In genomic region chr17:19236351-19237138, GRCh38 we compare ENCODE assay signal across 8 cellular contexts. TPM values are rescaled to one million over a fixed set of nuclear protein-coding genes. Genes with fewer than 3 reads are reported as not detected.
A peak's percentile ranks its signal among the peaks of the same experiment; 100 is the strongest.
DNase-seq lines count a peak whose midpoint lies in the region; ATAC-seq, FAIRE-seq and TF ChIP-seq lines count a peak whose summit lies in the region.
"Not testable (repeated sequence)": the region's sequence is repeated elsewhere in the genome, so short reads cannot be mapped to it uniquely, and the experiment has no call there.

No MANE protein-coding gene starts in this region.

- DNase-seq in GM12891 (ENCODE audit: insufficient read length, low spot score); bronchial epithelial cell (ENCODE audit: low read depth); right lobe of liver; stomach: not testable (repeated sequence)

- H3K9me3 ChIP-seq in right lobe of liver, stomach: not testable (repeated sequence)

- intact Hi-C loops in right lobe of liver (cut with DNase I); stomach (cut with DNase I; ENCODE audit: low total_unique reads): not testable (repeated sequence)

- WGBS in right lobe of liver (ENCODE audit: insufficient coverage, low coverage, low lambda C conversion rate, missing lambda C conversion rate) = no CpG with 5 or more reads among the region's 32 CpGs
- WGBS in stomach, 5 donors = no CpG with 5 or more reads among the region's 32 CpGs

- FAIRE-seq in GM12891 (lab: Jason Lieb, UNC) = peak; percentile 5
- peak; percentile 40 for FAIRE-seq in bronchial epithelial cell (lab: Jason Lieb, UNC)

- not testable (repeated sequence) for TF ChIP-seq CTCF in bronchial epithelial cell (IDR thresholded peaks at IDR 0.05; ENCODE audit: insufficient read depth, low read length, severe bottlenecking); right lobe of liver (IDR thresholded peaks at IDR 0.05); stomach (IDR thresholded peaks at IDR 0.05)

- TF ChIP-seq POLR2A in GM12891 (IDR thresholded peaks at IDR 0.05; ENCODE audit: low read depth, low read length); right lobe of liver (IDR thresholded peaks at IDR 0.05); stomach (IDR thresholded peaks at IDR 0.05): not testable (repeated sequence)

- not testable (repeated sequence) for H3K27me3 ChIP-seq in bronchial epithelial cell (ENCODE audit: control insufficient read depth, insufficient read depth, low read length); right lobe of liver; stomach

- peak; percentile 44 for ATAC-seq in GM19455 (IDR thresholded peaks at IDR 0.05; ENCODE audit: unreplicated experiment)
- ATAC-seq in HG02588 (IDR thresholded peaks at IDR 0.05; ENCODE audit: unreplicated experiment) = peak; percentile 20
- peak; percentile 47 for ATAC-seq in HG03175 (IDR thresholded peaks at IDR 0.05; ENCODE audit: unreplicated experiment)
- ATAC-seq in SK-N-SH treated with all-trans-retinoic acid at 6 μM for 48 hours = peak; percentile 63
- ATAC-seq in right lobe of liver = peak; percentile 52 to 71 (median 60)

- TF ChIP-seq EP300 in stomach (IDR thresholded peaks at IDR 0.05) = not testable (repeated sequence)

- H3K27ac ChIP-seq in right lobe of liver = not testable (repeated sequence)
- H3K27ac ChIP-seq in stomach = peak overlapping the region in 2 of 5 donors; percentile 88 to 89

- H3K4me1 ChIP-seq in right lobe of liver (peaks cover 0 to 21% (median 5%) of the 10 kb centered on the region in 4 donors), stomach (peaks cover 9 to 35% (median 16%) of the 10 kb centered on the region in 4 donors)

- not testable (repeated sequence) for H3K36me3 ChIP-seq in bronchial epithelial cell (ENCODE audit: control insufficient read depth, insufficient read depth, low read length); right lobe of liver; stomach

- H3K4me3 ChIP-seq in bronchial epithelial cell (ENCODE audit: low read depth, low read length); right lobe of liver: not testable (repeated sequence)
- peak overlapping the region in 3 of 4 donors; percentile 93 to 99 (median 99) for H3K4me3 ChIP-seq in stomach

RNA-seq across cellular contexts. Expression of gene EPN2, which starts 0.6 kb away (rescaled TPM):
- 5.9 TPM for polyA plus RNA-seq in GM12891 (2012; ENCODE audit: low read depth, missing spikeins)
- 13.7 and 23.3 TPM in 2 replicates for total RNA-seq in bronchial epithelial cell
- total RNA-seq in right lobe of liver = 10 to 100 TPM in 4 of 6 experiments, 1 to 10 TPM in 2; 6.6 to 18.1 (median 11.4) TPM
- 10 to 100 TPM; 24.5 to 71.9 (median 32.1) TPM for total RNA-seq in stomach
- 10 to 100 TPM; 10.7 to 21.1 (median 11.9) TPM for polyA plus RNA-seq in stomach
